Comparison of ENCODE assay signal across 1 cellular context in the genomic region with DNA sequence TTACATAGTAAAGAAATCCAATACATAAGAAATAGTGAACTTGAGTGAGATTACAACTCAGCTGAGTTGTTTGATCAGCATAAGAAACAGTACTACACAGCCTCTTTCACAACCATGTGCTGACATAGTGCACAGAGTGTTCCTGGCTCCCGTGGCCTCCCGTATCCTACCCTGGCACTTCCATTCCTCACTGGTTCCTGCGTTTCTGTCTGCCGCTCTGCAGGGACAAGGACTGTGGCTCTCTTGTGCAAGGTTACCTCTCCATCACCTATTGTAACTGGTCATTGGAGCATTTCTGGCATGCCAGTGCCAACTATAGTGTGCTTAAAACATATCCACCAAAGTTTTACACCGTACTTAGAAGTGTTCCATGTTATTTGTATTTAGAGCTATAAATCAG.
TF ChIP-seq lines count a peak whose summit lies in the region.

No MANE protein-coding gene starts in this region.

TF ChIP-seq in GM12878, 131 proteins besides CTCF, POLR2A, EP300 and RAD21 (continued from another document):
- TF ChIP-seq, protein P1, sequence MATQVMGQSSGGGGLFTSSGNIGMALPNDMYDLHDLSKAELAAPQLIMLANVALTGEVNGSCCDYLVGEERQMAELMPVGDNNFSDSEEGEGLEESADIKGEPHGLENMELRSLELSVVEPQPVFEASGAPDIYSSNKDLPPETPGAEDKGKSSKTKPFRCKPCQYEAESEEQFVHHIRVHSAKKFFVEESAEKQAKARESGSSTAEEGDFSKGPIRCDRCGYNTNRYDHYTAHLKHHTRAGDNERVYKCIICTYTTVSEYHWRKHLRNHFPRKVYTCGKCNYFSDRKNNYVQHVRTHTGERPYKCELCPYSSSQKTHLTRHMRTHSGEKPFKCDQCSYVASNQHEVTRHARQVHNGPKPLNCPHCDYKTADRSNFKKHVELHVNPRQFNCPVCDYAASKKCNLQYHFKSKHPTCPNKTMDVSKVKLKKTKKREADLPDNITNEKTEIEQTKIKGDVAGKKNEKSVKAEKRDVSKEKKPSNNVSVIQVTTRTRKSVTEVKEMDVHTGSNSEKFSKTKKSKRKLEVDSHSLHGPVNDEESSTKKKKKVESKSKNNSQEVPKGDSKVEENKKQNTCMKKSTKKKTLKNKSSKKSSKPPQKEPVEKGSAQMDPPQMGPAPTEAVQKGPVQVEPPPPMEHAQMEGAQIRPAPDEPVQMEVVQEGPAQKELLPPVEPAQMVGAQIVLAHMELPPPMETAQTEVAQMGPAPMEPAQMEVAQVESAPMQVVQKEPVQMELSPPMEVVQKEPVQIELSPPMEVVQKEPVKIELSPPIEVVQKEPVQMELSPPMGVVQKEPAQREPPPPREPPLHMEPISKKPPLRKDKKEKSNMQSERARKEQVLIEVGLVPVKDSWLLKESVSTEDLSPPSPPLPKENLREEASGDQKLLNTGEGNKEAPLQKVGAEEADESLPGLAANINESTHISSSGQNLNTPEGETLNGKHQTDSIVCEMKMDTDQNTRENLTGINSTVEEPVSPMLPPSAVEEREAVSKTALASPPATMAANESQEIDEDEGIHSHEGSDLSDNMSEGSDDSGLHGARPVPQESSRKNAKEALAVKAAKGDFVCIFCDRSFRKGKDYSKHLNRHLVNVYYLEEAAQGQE (IDR thresholded peaks at IDR 0.05; ENCODE audit: low read depth, low read length) = no peak
- TF ChIP-seq, protein P2, sequence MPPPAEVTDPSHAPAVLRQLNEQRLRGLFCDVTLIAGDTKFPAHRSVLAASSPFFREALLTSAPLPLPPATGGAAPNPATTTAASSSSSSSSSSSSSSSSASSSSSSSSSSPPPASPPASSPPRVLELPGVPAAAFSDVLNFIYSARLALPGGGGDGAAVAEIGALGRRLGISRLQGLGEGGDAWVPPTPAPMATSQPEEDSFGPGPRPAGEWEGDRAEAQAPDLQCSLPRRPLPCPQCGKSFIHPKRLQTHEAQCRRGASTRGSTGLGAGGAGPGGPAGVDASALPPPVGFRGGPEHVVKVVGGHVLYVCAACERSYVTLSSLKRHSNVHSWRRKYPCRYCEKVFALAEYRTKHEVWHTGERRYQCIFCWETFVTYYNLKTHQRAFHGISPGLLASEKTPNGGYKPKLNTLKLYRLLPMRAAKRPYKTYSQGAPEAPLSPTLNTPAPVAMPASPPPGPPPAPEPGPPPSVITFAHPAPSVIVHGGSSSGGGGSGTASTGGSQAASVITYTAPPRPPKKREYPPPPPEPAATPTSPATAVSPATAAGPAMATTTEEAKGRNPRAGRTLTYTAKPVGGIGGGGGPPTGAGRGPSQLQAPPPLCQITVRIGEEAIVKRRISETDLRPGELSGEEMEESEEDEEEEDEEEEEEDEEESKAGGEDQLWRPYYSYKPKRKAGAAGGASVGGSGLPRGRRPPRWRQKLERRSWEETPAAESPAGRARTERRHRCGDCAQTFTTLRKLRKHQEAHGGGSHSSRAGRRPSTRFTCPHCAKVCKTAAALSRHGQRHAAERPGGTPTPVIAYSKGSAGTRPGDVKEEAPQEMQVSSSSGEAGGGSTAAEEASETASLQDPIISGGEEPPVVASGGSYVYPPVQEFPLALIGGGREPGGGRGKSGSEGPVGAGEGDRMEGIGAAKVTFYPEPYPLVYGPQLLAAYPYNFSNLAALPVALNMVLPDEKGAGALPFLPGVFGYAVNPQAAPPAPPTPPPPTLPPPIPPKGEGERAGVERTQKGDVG (CRISPR knock-in tag; IDR thresholded peaks at IDR 0.05) = no peak
- TF ChIP-seq, protein P3, sequence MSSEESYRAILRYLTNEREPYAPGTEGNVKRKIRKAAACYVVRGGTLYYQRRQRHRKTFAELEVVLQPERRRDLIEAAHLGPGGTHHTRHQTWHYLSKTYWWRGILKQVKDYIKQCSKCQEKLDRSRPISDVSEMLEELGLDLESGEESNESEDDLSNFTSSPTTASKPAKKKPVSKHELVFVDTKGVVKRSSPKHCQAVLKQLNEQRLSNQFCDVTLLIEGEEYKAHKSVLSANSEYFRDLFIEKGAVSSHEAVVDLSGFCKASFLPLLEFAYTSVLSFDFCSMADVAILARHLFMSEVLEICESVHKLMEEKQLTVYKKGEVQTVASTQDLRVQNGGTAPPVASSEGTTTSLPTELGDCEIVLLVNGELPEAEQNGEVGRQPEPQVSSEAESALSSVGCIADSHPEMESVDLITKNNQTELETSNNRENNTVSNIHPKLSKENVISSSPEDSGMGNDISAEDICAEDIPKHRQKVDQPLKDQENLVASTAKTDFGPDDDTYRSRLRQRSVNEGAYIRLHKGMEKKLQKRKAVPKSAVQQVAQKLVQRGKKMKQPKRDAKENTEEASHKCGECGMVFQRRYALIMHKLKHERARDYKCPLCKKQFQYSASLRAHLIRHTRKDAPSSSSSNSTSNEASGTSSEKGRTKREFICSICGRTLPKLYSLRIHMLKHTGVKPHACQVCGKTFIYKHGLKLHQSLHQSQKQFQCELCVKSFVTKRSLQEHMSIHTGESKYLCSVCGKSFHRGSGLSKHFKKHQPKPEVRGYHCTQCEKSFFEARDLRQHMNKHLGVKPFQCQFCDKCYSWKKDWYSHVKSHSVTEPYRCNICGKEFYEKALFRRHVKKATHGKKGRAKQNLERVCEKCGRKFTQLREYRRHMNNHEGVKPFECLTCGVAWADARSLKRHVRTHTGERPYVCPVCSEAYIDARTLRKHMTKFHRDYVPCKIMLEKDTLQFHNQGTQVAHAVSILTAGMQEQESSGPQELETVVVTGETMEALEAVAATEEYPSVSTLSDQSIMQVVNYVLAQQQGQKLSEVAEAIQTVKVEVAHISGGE (CRISPR knock-in tag; IDR thresholded peaks at IDR 0.05) = no peak
- TF ChIP-seq TBL1XR1 (IDR thresholded peaks at IDR 0.05; ENCODE audit: low read depth, low read length) (no peak), MTA2 (IDR thresholded peaks at IDR 0.05; ENCODE audit: low read depth) (no peak), IKZF2 (IDR thresholded peaks at IDR 0.05) (no peak), CEBPB (IDR thresholded peaks at IDR 0.05; ENCODE audit: borderline replicate concordance in 1 of 2, low read depth in 2 of 2, low read length in 2 of 2) (no peak), SIN3A (IDR thresholded peaks at IDR 0.05; ENCODE audit: low read depth, low read length) (no peak), NFYA (IDR thresholded peaks at IDR 0.05; ENCODE audit: borderline replicate concordance, low read depth, low read length) (no peak), BRCA1 (IDR thresholded peaks at IDR 0.05; ENCODE audit: low read depth, low read length) (no peak), ETV6 (conservative IDR thresholded peaks at IDR 0.05 in 1 of 2, IDR thresholded peaks at IDR 0.05 in 1 of 2; ENCODE audit: borderline replicate concordance in 1 of 2, low read depth in 1 of 2) (no peak), KLF5 (IDR thresholded peaks at IDR 0.05; ENCODE audit: partially characterized antibody) (no peak), DPF2 (IDR thresholded peaks at IDR 0.05) (no peak), GABPA (IDR thresholded peaks at IDR 0.05; ENCODE audit: low read depth) (no peak)
- TF ChIP-seq, protein P4, sequence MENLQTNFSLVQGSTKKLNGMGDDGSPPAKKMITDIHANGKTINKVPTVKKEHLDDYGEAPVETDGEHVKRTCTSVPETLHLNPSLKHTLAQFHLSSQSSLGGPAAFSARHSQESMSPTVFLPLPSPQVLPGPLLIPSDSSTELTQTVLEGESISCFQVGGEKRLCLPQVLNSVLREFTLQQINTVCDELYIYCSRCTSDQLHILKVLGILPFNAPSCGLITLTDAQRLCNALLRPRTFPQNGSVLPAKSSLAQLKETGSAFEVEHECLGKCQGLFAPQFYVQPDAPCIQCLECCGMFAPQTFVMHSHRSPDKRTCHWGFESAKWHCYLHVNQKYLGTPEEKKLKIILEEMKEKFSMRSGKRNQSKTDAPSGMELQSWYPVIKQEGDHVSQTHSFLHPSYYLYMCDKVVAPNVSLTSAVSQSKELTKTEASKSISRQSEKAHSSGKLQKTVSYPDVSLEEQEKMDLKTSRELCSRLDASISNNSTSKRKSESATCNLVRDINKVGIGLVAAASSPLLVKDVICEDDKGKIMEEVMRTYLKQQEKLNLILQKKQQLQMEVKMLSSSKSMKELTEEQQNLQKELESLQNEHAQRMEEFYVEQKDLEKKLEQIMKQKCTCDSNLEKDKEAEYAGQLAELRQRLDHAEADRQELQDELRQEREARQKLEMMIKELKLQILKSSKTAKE (IDR thresholded peaks at IDR 0.05; ENCODE audit: low read depth, poor library complexity, severe bottlenecking) = no peak
